Comparison of ENCODE assay signal across 8 cellular contexts in genomic region chr20:48822879-48823385, GRCh38. TPM values are rescaled to one million over a fixed set of nuclear protein-coding genes. Genes with fewer than 3 reads are reported as not detected.
A peak's percentile ranks its signal among the peaks of the same experiment; 100 is the strongest.
DNase-seq lines count a peak whose midpoint lies in the region; ATAC-seq and TF ChIP-seq lines count a peak whose summit lies in the region.

No MANE protein-coding gene starts in this region.

- no peaks in the 10 kb centered on the region for H3K27me3 Mint-ChIP-seq in activated CD8-positive, alpha-beta memory T cell treated with anti-CD3 and anti-CD28 coated beads, Interleukin-2, amount 10 ng/mL, durations not matched to agents 7 days and 5 days
- H3K27me3 Mint-ChIP-seq in T-helper 1 cell treated with Interleukin-12 subunit alpha and Interleukin-12 subunit beta and Interleukin-4 antibody, amounts not matched to agents 30 μg/mL and 1 μg/mL, for 36 hours (ENCODE audit: low read depth) = no peaks in the 10 kb centered on the region

- H3K27ac ChIP-seq in gastroesophageal sphincter = peak overlapping the region in 3 of 4 donors; percentile 55 to 60 (median 57)

- H3K4me1 Mint-ChIP-seq in activated CD8-positive, alpha-beta memory T cell treated with anti-CD3 and anti-CD28 coated beads, Interleukin-2, amount 10 ng/mL, durations not matched to agents 7 days and 5 days = peaks cover 77% of the 10 kb centered on the region
- peaks cover 74% of the 10 kb centered on the region for H3K4me1 Mint-ChIP-seq in T-helper 1 cell treated with Interleukin-12 subunit alpha and Interleukin-12 subunit beta and Interleukin-4 antibody, amounts not matched to agents 30 μg/mL and 1 μg/mL, for 36 hours (ENCODE audit: low read depth)

- no peaks in the 10 kb centered on the region for H3K36me3 ChIP-seq in gastroesophageal sphincter

- H3K4me3 Mint-ChIP-seq in activated CD8-positive, alpha-beta memory T cell treated with anti-CD3 and anti-CD28 coated beads, Interleukin-2, amount 10 ng/mL, durations not matched to agents 7 days and 5 days = peak overlapping the region; percentile 98
- H3K4me3 Mint-ChIP-seq in T-helper 1 cell treated with Interleukin-12 subunit alpha and Interleukin-12 subunit beta and Interleukin-4 antibody, amounts not matched to agents 30 μg/mL and 1 μg/mL, for 36 hours = peak overlapping the region; percentile 97

- no peaks in the 10 kb centered on the region for H3K9me3 ChIP-seq in gastroesophageal sphincter

- no peak for TF ChIP-seq CTCF in gastroesophageal sphincter (IDR thresholded peaks at IDR 0.05)

- peaks cover 46% of the 10 kb centered on the region for H3K27me3 ChIP-seq in gastroesophageal sphincter

- no peak for TF ChIP-seq EP300 in gastroesophageal sphincter (IDR thresholded peaks at IDR 0.05)

- CTCF ChIA-PET in activated CD8-positive, alpha-beta memory T cell treated with anti-CD3 and anti-CD28 coated beads, Interleukin-2, amount 10 ng/mL, durations not matched to agents 7 days and 5 days (lab: Charles Lee) = interaction anchor here (0.9 to 1.4 kb wide), 4 partner anchors 63 to 165 kb away, joined by 3 to 4 read pairs (median 3); no protein-coding TSS in a partner anchor

- no peak for ATAC-seq in activated CD8-positive, alpha-beta memory T cell treated with anti-CD3 and anti-CD28 coated beads, Interleukin-2, amount 10 ng/mL, durations not matched to agents 7 days and 5 days
- ATAC-seq in gastroesophageal sphincter = no peak
- no peak for ATAC-seq in GM19395 (IDR thresholded peaks at IDR 0.05; ENCODE audit: unreplicated experiment)
- no peak for ATAC-seq in GM21423 (IDR thresholded peaks at IDR 0.05; ENCODE audit: unreplicated experiment)

- DNase-seq in activated CD8-positive, alpha-beta memory T cell treated with anti-CD3 and anti-CD28 coated beads, Interleukin-2, amount 10 ng/mL, durations not matched to agents 7 days and 5 days = no peak
- no peak for DNase-seq in activated CD8-positive, alpha-beta memory T cell treated with anti-CD3 and anti-CD28 coated beads for 24 hours
- DNase-seq in superior temporal gyrus (ENCODE audit: extremely low spot score) (peak; percentile 60), HCEC 1CT (no peak)

- peaks cover 0 to 60% (median 0%) of the 10 kb centered on the region in 3 donors for H3K4me1 ChIP-seq in gastroesophageal sphincter

- H3K4me3 ChIP-seq in gastroesophageal sphincter = no peak overlapping the region

- peaks cover 50% of the 10 kb centered on the region for H3K36me3 Mint-ChIP-seq in activated CD8-positive, alpha-beta memory T cell treated with anti-CD3 and anti-CD28 coated beads, Interleukin-2, amount 10 ng/mL, durations not matched to agents 7 days and 5 days
- peaks cover 48% of the 10 kb centered on the region for H3K36me3 Mint-ChIP-seq in T-helper 1 cell treated with Interleukin-12 subunit alpha and Interleukin-12 subunit beta and Interleukin-4 antibody, amounts not matched to agents 30 μg/mL and 1 μg/mL, for 36 hours (ENCODE audit: low read depth)

- no peaks in the 10 kb centered on the region for H3K9me3 Mint-ChIP-seq in activated CD8-positive, alpha-beta memory T cell treated with anti-CD3 and anti-CD28 coated beads, Interleukin-2, amount 10 ng/mL, durations not matched to agents 7 days and 5 days (ENCODE audit: low read depth)
- H3K9me3 Mint-ChIP-seq in T-helper 1 cell treated with Interleukin-12 subunit alpha and Interleukin-12 subunit beta and Interleukin-4 antibody, amounts not matched to agents 30 μg/mL and 1 μg/mL, for 36 hours = no peaks in the 10 kb centered on the region

- 48 to 62% methylated on average over 4 to 6 of the region's 8 CpGs for WGBS in gastroesophageal sphincter (ENCODE audit: low coverage in 1 of 2), 2 donors

- peak overlapping the region; percentile 98 for H3K27ac Mint-ChIP-seq in activated CD8-positive, alpha-beta memory T cell treated with anti-CD3 and anti-CD28 coated beads, Interleukin-2, amount 10 ng/mL, durations not matched to agents 7 days and 5 days
- peak overlapping the region; percentile 95 for H3K27ac Mint-ChIP-seq in T-helper 1 cell treated with Interleukin-12 subunit alpha and Interleukin-12 subunit beta and Interleukin-4 antibody, amounts not matched to agents 30 μg/mL and 1 μg/mL, for 36 hours

- no peak for TF ChIP-seq POLR2A in gastroesophageal sphincter (IDR thresholded peaks at IDR 0.05)

RNA-seq across cellular contexts. Expression of gene PREX1, which starts 4.9 kb away (rescaled TPM):
- total RNA-seq in activated CD8-positive, alpha-beta memory T cell treated with anti-CD3 and anti-CD28 coated beads, Interleukin-2, amount 10 ng/mL, durations not matched to agents 7 days and 5 days = 100 to 1,000 TPM; 130 to 156 TPM
- total RNA-seq in gastroesophageal sphincter = 10 to 100 TPM; 16.3 to 35.7 (median 20.0) TPM
